ENCODE assay signal across 7 cellular contexts in genomic region chr4:184746532-184746870, GRCh38. TPM values are rescaled to one million over a fixed set of nuclear protein-coding genes. Genes with fewer than 3 reads are reported as not detected.
DNase-seq lines count a peak whose midpoint lies in the region; ATAC-seq and TF ChIP-seq lines count a peak whose summit lies in the region.

No MANE protein-coding gene starts in this region.

- no TSS peak for BruUV-seq in IMR-90 (replicated peaks; lab: Mats Ljungman, UMichigan)

- H3K9ac ChIP-seq in IMR-90 (ENCODE audit: low read depth, low read length) (no peak overlapping the region), liver (ENCODE audit: low read depth in 1 of 2, low read length in 2 of 2) (no peak overlapping the region)

- no peak overlapping the region for H2AK9ac ChIP-seq in IMR-90 (replicated peaks; ENCODE audit: low read depth, low read length, poor library complexity)

- intact Hi-C loops in IMR-90 (cut with micrococcal nuclease), result loop anchor here (1.0 to 5.0 kb wide), 4 partner anchors 81 to 350 kb away; partner anchors contain the start of genes ACSL1, CASP3 and PRIMPOL
- intact Hi-C loops in transverse colon (cut with DNase I; ENCODE audit: low total_unique reads), result loop anchor here (5.0 to 10.0 kb wide), 2 partner anchors 236 to 388 kb away; no protein-coding TSS in a partner anchor

- H3K79me1 ChIP-seq in IMR-90 (ENCODE audit: low read depth in 1 of 2, low read length in 2 of 2), result no peaks in the 10 kb centered on the region

- peak overlapping the region; percentile 34 for H2AFZ ChIP-seq in IMR-90 (replicated peaks; ENCODE audit: low read length, poor library complexity)

- TF ChIP-seq POLR2A in IMR-90 (IDR thresholded peaks at IDR 0.05; ENCODE audit: low read depth, low read length) (no peak), transverse colon (IDR thresholded peaks at IDR 0.05) (no peak)

- H3K4me3 ChIP-seq in IMR-90 (ENCODE audit: insufficient read depth, low read depth, low read length) (no peak overlapping the region), liver (ENCODE audit: low read depth in 1 of 3, low read length in 3 of 3) (no peak overlapping the region), transverse colon (no peak overlapping the region)

- no peak for TF ChIP-seq EP300 in transverse colon (IDR thresholded peaks at IDR 0.05; ENCODE audit: low read depth)

- no peak overlapping the region; a peak in 1 of 4 replicates for H4K8ac ChIP-seq in IMR-90 (ENCODE audit: low read depth in 2 of 2, low read length in 2 of 2)

- no peak overlapping the region for H2AK5ac ChIP-seq in IMR-90 (ENCODE audit: low read depth, low read length)

- no peak overlapping the region for H3K23ac ChIP-seq in IMR-90 (ENCODE audit: low read depth, low read length)

- no peaks in the 10 kb centered on the region; the same call in 1 of the 2 replicates for H3K27me3 ChIP-seq in IMR-90 (ENCODE audit: control insufficient read depth, insufficient read depth, low read length)
- no peaks in the 10 kb centered on the region for H3K27me3 ChIP-seq in liver (ENCODE audit: control insufficient read depth in 4 of 4, insufficient read depth in 4 of 4, low read length in 3 of 4)
- H3K27me3 ChIP-seq in transverse colon, result no peaks in the 10 kb centered on the region

- in situ Hi-C loops in IMR-90 (cut with MboI; ENCODE audit: low sequenced_read_pairs), result loop anchor here (10.0 kb wide), 1 partner anchor 258 kb away; no protein-coding TSS in a partner anchor
- in situ Hi-C loops in transverse colon (cut with MboI; ENCODE audit: low pct_ligation_motif_present in 1 of 4, low pct_unique_long_range_greater_than_20kb in 1 of 4, low sequenced_read_pairs in 3 of 4), result loop anchor here in 2 of 4 donors (10.0 to 25.0 kb wide), 2 partner anchors 241 to 258 kb away; no protein-coding TSS in a partner anchor

- POLR2A ChIA-PET in IMR-90 (lab: Charles Lee; ENCODE audit: unreplicated experiment), result no interaction called here

- WGBS in IMR-90 (ENCODE audit: extremely low coverage in 2 of 2, insufficient read length in 1 of 2), 2 experiments, result no CpG with 5 or more reads among the region's 2 CpGs
- WGBS in liver, result 8% methylated on average over 2 of the region's 2 CpGs
- WGBS in transverse colon (ENCODE audit: low coverage in 1 of 2), 2 donors, result 6 to 28% methylated on average over 2 of the region's 2 CpGs

- H4K20me1 ChIP-seq in IMR-90 (ENCODE audit: insufficient read depth, low read length), result no peaks in the 10 kb centered on the region

- H3K4me2 ChIP-seq in IMR-90 (ENCODE audit: low read depth, low read length), result peak overlapping the region; percentile 74

- peak; percentile 82 for DNase-seq in IMR-90
- DNase-seq in dedifferentiated amniotic fluid mesenchymal stem cell (ENCODE audit: extremely low spot score), result peak; percentile 62
- DNase-seq in transverse colon, result no peak
- DNase-seq in D341Med (ENCODE audit: low spot score), result no peak
- DNase-seq in NCI-H2227 (lab: John Stamatoyannopoulos, UW; ENCODE audit: unreplicated experiment), result no peak

- TF ChIP-seq CTCF in IMR-90 (conservative IDR thresholded peaks at IDR 0.05; ENCODE audit: low read depth, low read length) (no peak), liver (IDR thresholded peaks at IDR 0.05; ENCODE audit: low read depth, low read length, missing input control) (no peak), transverse colon (IDR thresholded peaks at IDR 0.05) (no peak)

- no peak overlapping the region for H2BK120ac ChIP-seq in IMR-90 (ENCODE audit: low read depth, low read length)

- CTCF ChIA-PET in IMR-90 (lab: Yijun Ruan, JAX), result interaction anchor here (0.8 to 1.5 kb wide), 3 partner anchors 12 to 349 kb away, joined by 3 to 9 read pairs (median 3); partner anchors contain the start of gene CENPU

- no peak overlapping the region for H2BK20ac ChIP-seq in IMR-90 (ENCODE audit: low read depth, low read length)

- H3K36me3 ChIP-seq in IMR-90 (ENCODE audit: control insufficient read depth, insufficient read depth, low read length) (no peaks in the 10 kb centered on the region), liver (ENCODE audit: control insufficient read depth in 4 of 4, insufficient read depth in 3 of 4, low read depth in 1 of 4, low read length in 3 of 4) (no peaks in the 10 kb centered on the region), transverse colon (no peaks in the 10 kb centered on the region)

- dilution Hi-C loops in IMR-90 (cut with HindIII; ENCODE audit: low sequenced_read_pairs, unreplicated experiment), result no loop called here

- H2BK15ac ChIP-seq in IMR-90 (ENCODE audit: low read depth, low read length), result no peak overlapping the region

- no peak overlapping the region for H4K5ac ChIP-seq in IMR-90 (ENCODE audit: low read depth, low read length)

- no peak overlapping the region for H2BK5ac ChIP-seq in IMR-90 (ENCODE audit: low read depth, low read length, poor library complexity, severe bottlenecking)

- H3K9me1 ChIP-seq in IMR-90 (ENCODE audit: insufficient read depth, low read length), result no peaks in the 10 kb centered on the region

- H3K27ac ChIP-seq in IMR-90 (ENCODE audit: insufficient read depth, low read length) (no peak overlapping the region), liver (ENCODE audit: low read depth in 1 of 2, low read length in 2 of 2) (peak overlapping the region; percentile 67 to 73), transverse colon (peak overlapping the region; percentile 64 to 81 (median 76))

- H3K18ac ChIP-seq in IMR-90 (ENCODE audit: low read depth, low read length), result no peak overlapping the region

- peak; percentile 87 for ATAC-seq in IMR-90 (ENCODE audit: low read depth)
- no peak for ATAC-seq in HG03139 (IDR thresholded peaks at IDR 0.05; ENCODE audit: unreplicated experiment)

- no peak overlapping the region for H3K56ac ChIP-seq in IMR-90 (ENCODE audit: extremely low read depth, insufficient read depth, low read length)

- H3K14ac ChIP-seq in IMR-90 (replicated peaks; ENCODE audit: low read depth, low read length), result no peak overlapping the region

- H3K4ac ChIP-seq in IMR-90 (ENCODE audit: low read depth, low read length), result no peak overlapping the region

- no peaks in the 10 kb centered on the region for H3K9me3 ChIP-seq in IMR-90 (ENCODE audit: control insufficient read depth, insufficient read depth, low read length)
- H3K9me3 ChIP-seq in liver (ENCODE audit: control insufficient read depth in 4 of 4, low read length in 3 of 4), result no peaks in the 10 kb centered on the region
- H3K9me3 ChIP-seq in transverse colon, result no peaks in the 10 kb centered on the region

- TF ChIP-seq RAD21 in IMR-90 (IDR thresholded peaks at IDR 0.05; ENCODE audit: low read length), result no peak
- TF ChIP-seq RAD21 in liver (IDR thresholded peaks at IDR 0.05), result no peak

- no peak overlapping the region for H4K91ac ChIP-seq in IMR-90 (ENCODE audit: insufficient read depth, low read depth, low read length)

- H3K4me1 ChIP-seq in IMR-90 (ENCODE audit: control insufficient read depth, insufficient read depth, low read length), result peaks cover 4% of the 10 kb centered on the region; the same call in 1 of the 2 replicates
- peaks cover 3 to 42% (median 27%) of the 10 kb centered on the region in 4 donors for H3K4me1 ChIP-seq in liver (ENCODE audit: control insufficient read depth in 4 of 4, insufficient read depth in 4 of 4, low read length in 3 of 4)
- H3K4me1 ChIP-seq in transverse colon, result peaks cover 15 to 35% (median 22%) of the 10 kb centered on the region in 4 donors

TF ChIP-seq in IMR-90, 13 proteins besides CTCF, POLR2A, EP300 and RAD21 (continues in another document):
- peak; percentile 24; the same call in 1 of the 2 replicates for TF ChIP-seq NFE2L2 (IDR thresholded peaks at IDR 0.05; ENCODE audit: low read depth, low read length)
- no peak for TF ChIP-seq SMC3 (IDR thresholded peaks at IDR 0.05; ENCODE audit: low read depth, low read length)
- peak; percentile 34; the same call in 1 of the 2 replicates for TF ChIP-seq CEBPB (IDR thresholded peaks at IDR 0.05; ENCODE audit: low read depth, low read length)
- TF ChIP-seq FOS (IDR thresholded peaks at IDR 0.05; ENCODE audit: low read depth, low read length), result no peak
- TF ChIP-seq RFX5 (IDR thresholded peaks at IDR 0.05; ENCODE audit: low read depth, low read length), result no peak
- TF ChIP-seq MXI1 (IDR thresholded peaks at IDR 0.05; ENCODE audit: borderline replicate concordance, low read depth, low read length), result peak; percentile 51; the same call in 1 of the 2 replicates
- TF ChIP-seq CHD1 (IDR thresholded peaks at IDR 0.05; ENCODE audit: low read depth, low read length), result no peak

TF ChIP-seq in liver, 16 proteins besides CTCF, POLR2A, EP300 and RAD21 (continues in another document):
- peak; percentile 26 for TF ChIP-seq NR2F2 (IDR thresholded peaks at IDR 0.05)
- TF ChIP-seq FOXA2 (IDR thresholded peaks at IDR 0.05), result no peak
- TF ChIP-seq, protein P1, sequence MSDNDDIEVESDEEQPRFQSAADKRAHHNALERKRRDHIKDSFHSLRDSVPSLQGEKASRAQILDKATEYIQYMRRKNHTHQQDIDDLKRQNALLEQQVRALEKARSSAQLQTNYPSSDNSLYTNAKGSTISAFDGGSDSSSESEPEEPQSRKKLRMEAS (IDR thresholded peaks at IDR 0.05), result no peak
- no peak for TF ChIP-seq YY1 (IDR thresholded peaks at IDR 0.05)

RNA-seq across cellular contexts. Expression of gene CENPU, which starts 12.6 kb away (rescaled TPM):
- 13.6 and 26.7 TPM in 2 replicates for total RNA-seq in IMR-90 (2012; rRNA removed)
- 12.0 and 14.6 TPM in 2 replicates for polyA plus RNA-seq in IMR-90 (2012; rRNA removed)
- polyA plus RNA-seq in IMR-90 (2012; cell fraction: cytosol; rRNA removed), result 0.98 and 1.5 TPM in 2 replicates
- 0.63 and 7.0 TPM in 2 replicates for polyA plus RNA-seq in IMR-90 (2012; cell fraction: nucleus; rRNA removed; ENCODE audit: low replicate concordance)
- 10 to 100 TPM in 1 of 2 donors, 1 to 10 TPM in 1; 1.3 to 22.0 TPM for total RNA-seq in liver
- 1 to 10 TPM; 1.2 to 2.4 TPM for polyA plus RNA-seq in liver
- 1 to 10 TPM; 1.5 to 5.6 (median 4.1) TPM for total RNA-seq in transverse colon

Comparison
In these comparisons a context has a peak if more than half of its experiments do, and no peak if none do; other contexts are left out.
1. DNase-seq: peak in IMR-90 (single experiment) and dedifferentiated amniotic fluid mesenchymal stem cell (single experiment); none in transverse colon (single experiment), D341Med (single experiment) and NCI-H2227 (single experiment).